In the genomic region with DNA sequence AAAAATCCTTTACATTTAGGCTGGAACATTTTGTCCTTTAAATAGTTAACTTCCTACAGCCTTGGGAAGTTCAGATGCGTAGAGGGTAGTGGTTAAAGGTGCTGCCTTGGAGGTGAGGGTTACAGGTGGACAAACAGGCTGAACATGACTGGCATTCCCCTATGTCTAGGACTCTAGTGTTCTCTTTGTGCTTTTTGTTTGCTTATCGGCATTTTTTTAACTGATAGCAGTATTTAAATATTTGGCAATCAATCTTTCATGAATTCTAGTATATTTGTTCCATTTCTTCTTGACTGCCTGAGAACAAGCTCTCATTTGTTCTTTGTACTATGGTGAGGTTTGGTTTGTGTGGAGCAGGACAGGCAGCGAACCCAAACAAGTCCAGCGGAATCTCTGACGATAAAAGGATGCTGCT, we compare ENCODE assay signal across 19 cellular contexts.
"Had no signal": no experiment of that assay in that cellular context is flagged by ENCODE, and none has a peak within 500 bp of the region (broad histone marks: within the 10 kb centered on the region; RNA-seq: fewer than 3 reads in every experiment).

No MANE protein-coding gene starts in this region.

- H3K36me3 ChIP-seq: neural progenitor cell, right atrium auricular region, uterus, WERI-Rb-1 had no signal

- H3K4me2 ChIP-seq: neural progenitor cell had no signal

- H3K4me1 Mint-ChIP-seq: stimulated activated naive CD8-positive, alpha-beta T cell treated with anti-CD3 and anti-CD28 coated beads, Interleukin-15, amount 100 ng/mL, for 72 hours had no signal

- H3K27me3 ChIP-seq: neural progenitor cell, right atrium auricular region, uterus had no signal

- H3K27ac Mint-ChIP-seq: activated CD8-positive, alpha-beta T cell treated with anti-CD3 and anti-CD28 coated beads, Interleukin-2, amount 10 ng/mL, durations not matched to agents 7 days and 5 days; activated naive CD4-positive, alpha-beta T cell treated with anti-CD3 and anti-CD28 coated beads for 36 hours; activated T-helper 1 cell treated with anti-CD3 and anti-CD28 coated beads, Interleukin-12 subunit alpha, Interleukin-12 subunit beta, Interleukin-2, Interleukin-4 antibody, amounts not matched to agents 30 ng/mL and 10 ng/mL and 1 ng/mL, durations not matched to agents 14 hours and 24 hours and 36 hours; dendritic cell treated with granulocyte-macrophage colony-stimulating factor and Interleukin-4, amounts not matched to agents 40 ng/mL and 50 ng/mL, for 4 days; endodermal cell; neural progenitor cell; stimulated activated naive CD8-positive, alpha-beta T cell treated with anti-CD3 and anti-CD28 coated beads, Interleukin-15, amount 100 ng/mL, for 72 hours had no signal

- H3K36me3 Mint-ChIP-seq: neural progenitor cell had no signal

- H3K27me3 Mint-ChIP-seq: dendritic cell treated with granulocyte-macrophage colony-stimulating factor and Interleukin-4, amounts not matched to agents 40 ng/mL and 50 ng/mL, for 4 days; stimulated activated naive CD8-positive, alpha-beta T cell treated with anti-CD3 and anti-CD28 coated beads, Interleukin-15, amount 100 ng/mL, for 72 hours had no signal

- H2AFZ ChIP-seq: neural progenitor cell, parathyroid adenoma had no signal

- H3K4me3 ChIP-seq: neural progenitor cell, right atrium auricular region, skin epidermis, uterus had no signal

- H3K4me3 Mint-ChIP-seq: activated CD8-positive, alpha-beta T cell treated with anti-CD3 and anti-CD28 coated beads, Interleukin-2, amount 10 ng/mL, durations not matched to agents 7 days and 5 days; activated naive CD4-positive, alpha-beta T cell treated with anti-CD3 and anti-CD28 coated beads for 36 hours; activated T-helper 1 cell treated with anti-CD3 and anti-CD28 coated beads, Interleukin-12 subunit alpha, Interleukin-12 subunit beta, Interleukin-2, Interleukin-4 antibody, amounts not matched to agents 30 ng/mL and 10 ng/mL and 1 ng/mL, durations not matched to agents 14 hours and 24 hours and 36 hours; dendritic cell treated with granulocyte-macrophage colony-stimulating factor and Interleukin-4, amounts not matched to agents 40 ng/mL and 50 ng/mL, for 4 days; endodermal cell; neural progenitor cell; stimulated activated naive CD8-positive, alpha-beta T cell treated with anti-CD3 and anti-CD28 coated beads, Interleukin-15, amount 100 ng/mL, for 72 hours had no signal

- H3K9me3 Mint-ChIP-seq: activated naive CD4-positive, alpha-beta T cell treated with anti-CD3 and anti-CD28 coated beads for 36 hours; activated T-helper 1 cell treated with anti-CD3 and anti-CD28 coated beads, Interleukin-12 subunit alpha, Interleukin-12 subunit beta, Interleukin-2, Interleukin-4 antibody, amounts not matched to agents 30 ng/mL and 10 ng/mL and 1 ng/mL, durations not matched to agents 14 hours and 24 hours and 36 hours; endodermal cell; neural progenitor cell; stimulated activated naive CD8-positive, alpha-beta T cell treated with anti-CD3 and anti-CD28 coated beads, Interleukin-15, amount 100 ng/mL, for 72 hours had no signal

- ATAC-seq: activated CD8-positive, alpha-beta T cell treated with anti-CD3 and anti-CD28 coated beads, Interleukin-2, amount 10 ng/mL, durations not matched to agents 7 days and 5 days; left lobe of liver; stimulated activated naive CD8-positive, alpha-beta T cell treated with anti-CD3 and anti-CD28 coated beads, Interleukin-15, amount 100 ng/mL, for 72 hours had no signal

- H3K9ac ChIP-seq: neural progenitor cell, parathyroid adenoma had no signal

- H3K27ac ChIP-seq: neural progenitor cell, parathyroid adenoma, right atrium auricular region, skin epidermis, uterus, WERI-Rb-1 had no signal

- DNase-seq: activated CD4-positive, alpha-beta T cell treated with anti-CD3 and anti-CD28 coated beads for 4 hours; activated CD8-positive, alpha-beta memory T cell treated with anti-CD3 and anti-CD28 coated beads, Interleukin-2, amount 50 U/mL, for 48 hours; activated CD8-positive, alpha-beta T cell treated with anti-CD3 and anti-CD28 coated beads, Interleukin-2, amount 10 ng/mL, durations not matched to agents 7 days and 5 days; activated naive CD4-positive, alpha-beta T cell treated with anti-CD3 and anti-CD28 coated beads for 36 hours; endodermal cell; erythroblast; mesenchymal stem cell; stimulated activated CD4-positive, alpha-beta T cell treated with anti-CD3 and anti-CD28 coated beads, Interleukin-4, amount 100 ng/mL, for 4 hours; stimulated activated naive CD8-positive, alpha-beta T cell treated with anti-CD3 and anti-CD28 coated beads, Interleukin-15, amount 100 ng/mL, for 72 hours; T1000; uterus; WERI-Rb-1 had no signal

- H3K9me3 ChIP-seq: right atrium auricular region had no signal

- H3K79me2 ChIP-seq: parathyroid adenoma had no signal

- H3K4me1 ChIP-seq: parathyroid adenoma, right atrium auricular region, uterus had no signal
